In genomic region chr2:128639693-128640092, GRCh38 we compare ENCODE assay signal across 19 cellular contexts.
DNase-seq lines count a peak whose midpoint lies in the region; TF ChIP-seq lines count a peak whose summit lies in the region.
"Had no signal": no experiment of that assay in that cellular context is flagged by ENCODE, and none has a peak within 500 bp of the region (broad histone marks: within the 10 kb centered on the region; RNA-seq: fewer than 3 reads in every experiment).

No MANE protein-coding gene starts in this region.

- 89% methylated on average over 11 of the region's 11 CpGs for WGBS in hepatocyte (ENCODE audit: low lambda C conversion rate, missing lambda C conversion rate)

- H2AFZ ChIP-seq in hepatocyte = no peak overlapping the region

- no peak overlapping the region for H3K27ac ChIP-seq in hepatocyte
- H3K27ac ChIP-seq: vagina had no signal

- no peak overlapping the region for H3K4me2 ChIP-seq in hepatocyte

- H3K27ac Mint-ChIP-seq in CD14-positive monocyte (no peak overlapping the region), nephron progenitor cell (peak overlapping the region; percentile 78)
- H3K27ac Mint-ChIP-seq: activated CD8-positive, alpha-beta T cell treated with anti-CD3 and anti-CD28 coated beads, Interleukin-2, amount 10 ng/mL, durations not matched to agents 7 days and 5 days; B cell; stimulated activated effector memory CD8-positive, alpha-beta T cell treated with anti-CD3 and anti-CD28 coated beads, Interleukin-12 subunit alpha, Interleukin-12 subunit beta, amount 100 ng/mL, for 72 hours had no signal

- H3K79me2 ChIP-seq in hepatocyte = no peaks in the 10 kb centered on the region

- H3K27me3 ChIP-seq in hepatocyte = no peaks in the 10 kb centered on the region
- H3K27me3 ChIP-seq: vagina had no signal

- H3K9me3 ChIP-seq in hepatocyte (ENCODE audit: low read depth) = no peaks in the 10 kb centered on the region
- H3K9me3 ChIP-seq: vagina had no signal

- intact Hi-C loops in CD14-positive monocyte (cut with micrococcal nuclease) = no loop called here

- DNase-seq in CD14-positive monocyte (ENCODE audit: low spot score) = peak; percentile 38
- peak; percentile 46 for DNase-seq in Jurkat, Clone E6-1 (ENCODE audit: low read depth, low spot score)
- peak; percentile 47 for DNase-seq in ecto neural progenitor cell (ENCODE audit: low spot score)
- DNase-seq in nephron progenitor cell = no peak
- DNase-seq in hepatocyte (ENCODE audit: low spot score) = no peak
- no peak for DNase-seq in germinal center (ENCODE audit: low spot score)
- DNase-seq in GM20000 (ENCODE audit: low spot score) = no peak
- DNase-seq in NCI-H82 (lab: John Stamatoyannopoulos, UW) = no peak
- DNase-seq: activated naive CD4-positive, alpha-beta T cell treated with anti-CD3 and anti-CD28 coated beads, Interleukin-2, amount 50 U/mL, for 16 hours; erythroblast; Kasumi-1; NCI-H2029; Right ventricle myocardium superior; stimulated activated CD4-positive, alpha-beta T cell treated with anti-CD3 and anti-CD28 coated beads, Interleukin-4, amount 100 ng/mL, for 24 hours had no signal

- H3K4me1 ChIP-seq in hepatocyte (ENCODE audit: insufficient read depth) = peaks cover 6% of the 10 kb centered on the region
- H3K4me1 ChIP-seq: vagina had no signal

- peaks cover 0 to 2% (median 2%) of the 10 kb centered on the region in 3 donors for H3K27me3 Mint-ChIP-seq in CD14-positive monocyte (ENCODE audit: low read depth in 3 of 3)
- H3K27me3 Mint-ChIP-seq in nephron progenitor cell (ENCODE audit: low read depth, poor library complexity) = peaks cover 33% of the 10 kb centered on the region

- H3K4me1 Mint-ChIP-seq in CD14-positive monocyte = peaks cover 37% of the 10 kb centered on the region
- peaks cover 44% of the 10 kb centered on the region for H3K4me1 Mint-ChIP-seq in nephron progenitor cell
- H3K4me1 Mint-ChIP-seq: central memory CD8-positive, alpha-beta T cell; stimulated activated effector memory CD8-positive, alpha-beta T cell treated with anti-CD3 and anti-CD28 coated beads, Interleukin-12 subunit alpha, Interleukin-12 subunit beta, amount 100 ng/mL, for 72 hours had no signal

- H3K4me3 ChIP-seq in Jurkat, Clone E6-1 (ENCODE audit: low read length) = no peak overlapping the region
- H3K4me3 ChIP-seq in hepatocyte = no peak overlapping the region
- H3K4me3 ChIP-seq: vagina had no signal

- H4K20me1 ChIP-seq in hepatocyte (ENCODE audit: insufficient read depth, poor library complexity, severe bottlenecking) = no peaks in the 10 kb centered on the region

- no peaks in the 10 kb centered on the region for H3K9me2 ChIP-seq in hepatocyte (replicated peaks; ENCODE audit: insufficient read depth)

- TF ChIP-seq CTCF in CD14-positive monocyte (IDR thresholded peaks at IDR 0.05) (no peak), nephron progenitor cell (IDR thresholded peaks at IDR 0.05) (no peak), hepatocyte (IDR thresholded peaks at IDR 0.05; ENCODE audit: poor library complexity) (no peak), GM20000 (IDR thresholded peaks at IDR 0.05; ENCODE audit: extremely low read depth, missing control alignments) (no peak)

- no peaks in the 10 kb centered on the region for H3K36me3 ChIP-seq in hepatocyte (replicated peaks; ENCODE audit: insufficient read depth, low read depth)
- H3K36me3 ChIP-seq: vagina had no signal

- peaks cover 0 to 2% (median 0%) of the 10 kb centered on the region in 7 donors for H3K9me3 Mint-ChIP-seq in CD14-positive monocyte
- H3K9me3 Mint-ChIP-seq in nephron progenitor cell = no peaks in the 10 kb centered on the region
- H3K9me3 Mint-ChIP-seq: central memory CD8-positive, alpha-beta T cell; stimulated activated effector memory CD8-positive, alpha-beta T cell treated with anti-CD3 and anti-CD28 coated beads, Interleukin-12 subunit alpha, Interleukin-12 subunit beta, amount 100 ng/mL, for 72 hours had no signal

- H3K36me3 Mint-ChIP-seq in CD14-positive monocyte = peaks cover 0 to 4% of the 10 kb centered on the region in 2 donors
- no peaks in the 10 kb centered on the region for H3K36me3 Mint-ChIP-seq in nephron progenitor cell (ENCODE audit: low read depth)
- H3K36me3 Mint-ChIP-seq: stimulated activated effector memory CD8-positive, alpha-beta T cell treated with anti-CD3 and anti-CD28 coated beads, Interleukin-12 subunit alpha, Interleukin-12 subunit beta, amount 100 ng/mL, for 72 hours had no signal

- no peak overlapping the region for H3K4me3 Mint-ChIP-seq in CD14-positive monocyte
- no peak overlapping the region for H3K4me3 Mint-ChIP-seq in nephron progenitor cell
- H3K4me3 Mint-ChIP-seq: activated CD8-positive, alpha-beta T cell treated with anti-CD3 and anti-CD28 coated beads, Interleukin-2, amount 10 ng/mL, durations not matched to agents 7 days and 5 days; B cell; central memory CD8-positive, alpha-beta T cell; stimulated activated effector memory CD8-positive, alpha-beta T cell treated with anti-CD3 and anti-CD28 coated beads, Interleukin-12 subunit alpha, Interleukin-12 subunit beta, amount 100 ng/mL, for 72 hours had no signal

Comparison
In these comparisons a context has a peak if more than half of its experiments do, and no peak if none do; other contexts are left out.
1. DNase-seq: peak in CD14-positive monocyte (single experiment), Jurkat, Clone E6-1 (single experiment) and ecto neural progenitor cell (single experiment); none in nephron progenitor cell (single experiment), hepatocyte (single experiment), germinal center (single experiment), GM20000 (single experiment) and NCI-H82 (single experiment).